24 cellular contexts compared by ENCODE assay signal in the genomic region with DNA sequence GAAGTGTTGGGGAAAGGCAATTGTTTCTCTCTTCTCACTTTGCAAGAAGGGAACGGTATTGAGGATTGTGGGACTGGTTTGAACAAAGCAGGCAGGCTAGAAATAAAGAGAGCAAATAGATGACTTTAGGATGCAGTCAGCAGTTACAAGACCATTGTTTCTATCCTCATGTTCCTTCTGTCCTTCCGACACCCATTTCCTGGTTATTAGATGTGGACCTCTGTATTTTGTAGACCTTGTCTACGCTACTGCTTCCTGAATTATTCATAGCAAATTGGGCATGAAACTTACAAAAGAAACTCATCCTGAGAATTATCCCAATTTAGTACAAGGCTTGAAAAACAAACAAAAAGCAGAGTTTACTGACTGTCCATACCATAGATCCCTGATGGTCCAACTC.
"Had no signal": no experiment of that assay in that cellular context is flagged by ENCODE, and none has a peak within 500 bp of the region (broad histone marks: within the 10 kb centered on the region; RNA-seq: fewer than 3 reads in every experiment).

No MANE protein-coding gene starts in this region.

- H3K9ac ChIP-seq: SK-N-SH had no signal

- H3K4me3 ChIP-seq: SJSA1 had no signal

- ATAC-seq: activated CD8-positive, alpha-beta T cell treated with anti-CD3 and anti-CD28 coated beads for 36 hours; activated T-cell treated with anti-CD3 and anti-CD28 coated beads, Interleukin-2, amount 50 U/mL, for 72 hours; activated T-helper 17 cell treated with anti-CD3 and anti-CD28 coated beads, Interleukin-2, amount 50 U/mL, for 72 hours; Panc1 had no signal

- H3K9me3 ChIP-seq: SJSA1, SK-N-SH had no signal

- H3K36me3 ChIP-seq: SJSA1 had no signal

- DNase-seq: activated CD4-positive, alpha-beta T cell treated with anti-CD3 and anti-CD28 coated beads, Interleukin-2, amount 10 ng/mL, durations not matched to agents 24 days and 14 days; activated CD4-positive, alpha-beta T cell treated with anti-CD3 and anti-CD28 coated beads, Interleukin-2, amount 50 U/mL, for 4 hours; activated CD8-positive, alpha-beta T cell treated with anti-CD3 and anti-CD28 coated beads for 36 hours; activated gamma-delta T cell; activated naive CD4-positive, alpha-beta T cell treated with Interleukin-2 at 50 U/mL for 16 hours; activated naive CD8-positive, alpha-beta T cell treated with anti-CD3 and anti-CD28 coated beads, Interleukin-2, amount 10 ng/mL, durations not matched to agents 7 days and 5 days; activated T-cell treated with anti-CD3 and anti-CD28 coated beads, Interleukin-2, amount 50 U/mL, for 1 hour; activated T-cell treated with anti-CD3 and anti-CD28 coated beads, Interleukin-2, amount 50 U/mL, for 72 hours; central memory CD4-positive, alpha-beta T cell; Karpas-422; KBM-7; NCI-H1105; NCI-H1417 treated with DMSO at 0.1 percent for 48 hours; NCI-H187 treated with DMSO at 0.1 percent for 48 hours; NCI-H2171 treated with DMSO at 0.1 percent for 48 hours; NCI-H226; NCI-H446 treated with DMSO at 0.1 percent for 48 hours; NCI-H524; NCI-H774; SHP77 treated with DMSO at 0.1 percent for 48 hours; SK-N-SH had no signal

- H3K27ac ChIP-seq: SJSA1 had no signal

- H3K4me2 ChIP-seq: SK-N-SH had no signal

- H3K27me3 ChIP-seq: SJSA1 had no signal
